ENCODE assay signal across 1 cellular context in the genomic region with DNA sequence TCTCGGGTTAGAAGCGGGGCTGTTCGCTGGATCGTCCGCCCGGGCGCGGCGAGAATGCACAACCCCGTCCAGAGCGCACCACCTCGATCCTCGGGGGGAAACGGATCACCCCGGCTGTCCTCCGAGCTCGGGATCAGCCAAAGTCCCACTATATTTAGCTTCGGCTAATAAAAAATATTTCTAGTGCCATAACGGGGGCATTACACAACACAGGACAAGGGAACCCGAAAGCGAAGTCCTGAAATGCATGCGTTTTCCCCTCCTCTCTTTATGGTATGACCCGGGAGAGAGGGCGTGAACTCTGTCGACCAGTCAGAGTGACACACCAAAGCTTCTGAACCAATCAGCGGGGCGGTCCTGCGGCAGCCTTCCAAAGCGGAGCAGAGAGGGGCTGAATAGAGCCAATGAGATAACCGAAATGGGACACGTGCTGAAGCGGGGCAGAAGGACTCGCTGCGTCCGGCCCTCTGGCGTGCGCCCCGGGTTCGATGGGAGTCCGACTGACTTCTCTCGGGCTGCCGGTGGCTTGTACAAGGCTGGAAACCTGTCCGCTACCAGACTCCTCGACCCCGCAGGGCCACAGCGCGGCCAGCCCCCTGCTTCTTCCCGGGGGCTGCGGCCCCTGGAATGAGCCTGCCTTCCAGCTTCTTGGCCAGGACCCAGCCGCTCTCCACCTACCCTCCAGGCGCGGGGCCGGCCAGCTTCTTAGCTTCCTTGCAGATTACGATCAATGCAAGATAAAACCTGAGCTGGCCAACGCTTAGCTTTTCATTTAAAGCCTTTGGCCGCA.
A peak's percentile ranks its signal among the peaks of the same experiment; 100 is the strongest.
TF ChIP-seq lines count a peak whose summit lies in the region.

A gene with protein sequence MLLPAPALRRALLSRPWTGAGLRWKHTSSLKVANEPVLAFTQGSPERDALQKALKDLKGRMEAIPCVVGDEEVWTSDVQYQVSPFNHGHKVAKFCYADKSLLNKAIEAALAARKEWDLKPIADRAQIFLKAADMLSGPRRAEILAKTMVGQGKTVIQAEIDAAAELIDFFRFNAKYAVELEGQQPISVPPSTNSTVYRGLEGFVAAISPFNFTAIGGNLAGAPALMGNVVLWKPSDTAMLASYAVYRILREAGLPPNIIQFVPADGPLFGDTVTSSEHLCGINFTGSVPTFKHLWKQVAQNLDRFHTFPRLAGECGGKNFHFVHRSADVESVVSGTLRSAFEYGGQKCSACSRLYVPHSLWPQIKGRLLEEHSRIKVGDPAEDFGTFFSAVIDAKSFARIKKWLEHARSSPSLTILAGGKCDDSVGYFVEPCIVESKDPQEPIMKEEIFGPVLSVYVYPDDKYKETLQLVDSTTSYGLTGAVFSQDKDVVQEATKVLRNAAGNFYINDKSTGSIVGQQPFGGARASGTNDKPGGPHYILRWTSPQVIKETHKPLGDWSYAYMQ (minus strand): TSS at position 33 of the 790 bp plus-strand sequence. CDS start 32 bp downstream, at position 1.

TF ChIP-seq in K562, 482 proteins besides CTCF, POLR2A, EP300 and RAD21 (continued from another document and continues in another):
- TF ChIP-seq, protein P1, sequence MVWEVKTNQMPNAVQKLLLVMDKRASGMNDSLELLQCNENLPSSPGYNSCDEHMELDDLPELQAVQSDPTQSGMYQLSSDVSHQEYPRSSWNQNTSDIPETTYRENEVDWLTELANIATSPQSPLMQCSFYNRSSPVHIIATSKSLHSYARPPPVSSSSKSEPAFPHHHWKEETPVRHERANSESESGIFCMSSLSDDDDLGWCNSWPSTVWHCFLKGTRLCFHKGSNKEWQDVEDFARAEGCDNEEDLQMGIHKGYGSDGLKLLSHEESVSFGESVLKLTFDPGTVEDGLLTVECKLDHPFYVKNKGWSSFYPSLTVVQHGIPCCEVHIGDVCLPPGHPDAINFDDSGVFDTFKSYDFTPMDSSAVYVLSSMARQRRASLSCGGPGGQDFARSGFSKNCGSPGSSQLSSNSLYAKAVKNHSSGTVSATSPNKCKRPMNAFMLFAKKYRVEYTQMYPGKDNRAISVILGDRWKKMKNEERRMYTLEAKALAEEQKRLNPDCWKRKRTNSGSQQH (CRISPR knock-in tag; IDR thresholded peaks at IDR 0.05): no peak
- TF ChIP-seq RCOR1 (IDR thresholded peaks at IDR 0.05; ENCODE audit: borderline replicate concordance in 1 of 2, low read depth in 2 of 2, low read length in 2 of 2) (no peak; a peak in 1 of 4 replicates), E2F3 (CRISPR knock-in tag; IDR thresholded peaks at IDR 0.05) (no peak), RUNX1 (IDR thresholded peaks at IDR 0.05; ENCODE audit: low read depth) (no peak), SMAD3 (CRISPR knock-in tag; conservative IDR thresholded peaks at IDR 0.05) (no peak), GTF2A2 (tag; IDR thresholded peaks at IDR 0.05) (no peak), NCOA2 (IDR thresholded peaks at IDR 0.05; ENCODE audit: partially characterized antibody in 2 of 2) (no peak), JUN (IDR thresholded peaks at IDR 0.05; ENCODE audit: borderline replicate concordance, low read depth, low read length) (peak; percentile 46; the same call in 1 of the 2 replicates), JUN (CRISPR knock-in tag; IDR thresholded peaks at IDR 0.05; ENCODE audit: borderline replicate concordance) (peak; percentile 60; the same call in 1 of the 2 replicates), RBM17 (IDR thresholded peaks at IDR 0.05; ENCODE audit: borderline replicate concordance, low read depth, low read length) (no peak), NFXL1 (CRISPR knock-in tag; IDR thresholded peaks at IDR 0.05) (no peak), ZNF57 (CRISPR knock-in tag; IDR thresholded peaks at IDR 0.05) (no peak), ZKSCAN8 (CRISPR knock-in tag; IDR thresholded peaks at IDR 0.05) (no peak), FOXM1 (IDR thresholded peaks at IDR 0.05; ENCODE audit: low read depth) (0 out of 2 replicates have a peak, but pooled peaks have one; percentile 27), FOXM1 (CRISPR knock-in tag; IDR thresholded peaks at IDR 0.05; ENCODE audit: low read depth) (no peak), ARNT (IDR thresholded peaks at IDR 0.05) (no peak), POLR2H (tag; IDR thresholded peaks at IDR 0.05; ENCODE audit: low read depth) (no peak; the same call in 1 of the 2 replicates), SP1 (CRISPR knock-in tag; IDR thresholded peaks at IDR 0.05) (peak; percentile 89), ZNF436 (CRISPR knock-in tag; IDR thresholded peaks at IDR 0.05) (no peak), FUS (optimal IDR thresholded peaks at IDR 0.05; ENCODE audit: low read depth, low read length) (no peak), ZNF184 (CRISPR knock-in tag; IDR thresholded peaks at IDR 0.05) (no peak)
- TF ChIP-seq, protein P2, sequence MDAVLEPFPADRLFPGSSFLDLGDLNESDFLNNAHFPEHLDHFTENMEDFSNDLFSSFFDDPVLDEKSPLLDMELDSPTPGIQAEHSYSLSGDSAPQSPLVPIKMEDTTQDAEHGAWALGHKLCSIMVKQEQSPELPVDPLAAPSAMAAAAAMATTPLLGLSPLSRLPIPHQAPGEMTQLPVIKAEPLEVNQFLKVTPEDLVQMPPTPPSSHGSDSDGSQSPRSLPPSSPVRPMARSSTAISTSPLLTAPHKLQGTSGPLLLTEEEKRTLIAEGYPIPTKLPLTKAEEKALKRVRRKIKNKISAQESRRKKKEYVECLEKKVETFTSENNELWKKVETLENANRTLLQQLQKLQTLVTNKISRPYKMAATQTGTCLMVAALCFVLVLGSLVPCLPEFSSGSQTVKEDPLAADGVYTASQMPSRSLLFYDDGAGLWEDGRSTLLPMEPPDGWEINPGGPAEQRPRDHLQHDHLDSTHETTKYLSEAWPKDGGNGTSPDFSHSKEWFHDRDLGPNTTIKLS (IDR thresholded peaks at IDR 0.05; ENCODE audit: borderline replicate concordance, low read depth): 0 out of 2 replicates have a peak, but pooled peaks have one; percentile 18
- TF ChIP-seq, protein P3, sequence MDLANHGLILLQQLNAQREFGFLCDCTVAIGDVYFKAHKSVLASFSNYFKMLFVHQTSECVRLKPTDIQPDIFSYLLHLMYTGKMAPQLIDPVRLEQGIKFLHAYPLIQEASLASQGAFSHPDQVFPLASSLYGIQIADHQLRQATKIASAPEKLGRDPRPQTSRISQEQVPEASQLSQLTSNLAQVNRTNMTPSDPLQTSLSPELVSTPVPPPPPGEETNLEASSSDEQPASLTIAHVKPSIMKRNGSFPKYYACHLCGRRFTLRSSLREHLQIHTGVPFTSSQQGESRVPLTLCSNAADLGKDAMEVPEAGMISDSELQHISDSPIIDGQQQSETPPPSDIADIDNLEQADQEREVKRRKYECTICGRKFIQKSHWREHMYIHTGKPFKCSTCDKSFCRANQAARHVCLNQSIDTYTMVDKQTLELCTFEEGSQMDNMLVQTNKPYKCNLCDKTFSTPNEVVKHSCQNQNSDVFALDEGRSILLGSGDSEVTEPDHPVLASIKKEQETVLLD (IDR thresholded peaks at IDR 0.05): 0 out of 2 replicates have a peak, but pooled peaks have one; percentile 20
- TF ChIP-seq, protein P4, sequence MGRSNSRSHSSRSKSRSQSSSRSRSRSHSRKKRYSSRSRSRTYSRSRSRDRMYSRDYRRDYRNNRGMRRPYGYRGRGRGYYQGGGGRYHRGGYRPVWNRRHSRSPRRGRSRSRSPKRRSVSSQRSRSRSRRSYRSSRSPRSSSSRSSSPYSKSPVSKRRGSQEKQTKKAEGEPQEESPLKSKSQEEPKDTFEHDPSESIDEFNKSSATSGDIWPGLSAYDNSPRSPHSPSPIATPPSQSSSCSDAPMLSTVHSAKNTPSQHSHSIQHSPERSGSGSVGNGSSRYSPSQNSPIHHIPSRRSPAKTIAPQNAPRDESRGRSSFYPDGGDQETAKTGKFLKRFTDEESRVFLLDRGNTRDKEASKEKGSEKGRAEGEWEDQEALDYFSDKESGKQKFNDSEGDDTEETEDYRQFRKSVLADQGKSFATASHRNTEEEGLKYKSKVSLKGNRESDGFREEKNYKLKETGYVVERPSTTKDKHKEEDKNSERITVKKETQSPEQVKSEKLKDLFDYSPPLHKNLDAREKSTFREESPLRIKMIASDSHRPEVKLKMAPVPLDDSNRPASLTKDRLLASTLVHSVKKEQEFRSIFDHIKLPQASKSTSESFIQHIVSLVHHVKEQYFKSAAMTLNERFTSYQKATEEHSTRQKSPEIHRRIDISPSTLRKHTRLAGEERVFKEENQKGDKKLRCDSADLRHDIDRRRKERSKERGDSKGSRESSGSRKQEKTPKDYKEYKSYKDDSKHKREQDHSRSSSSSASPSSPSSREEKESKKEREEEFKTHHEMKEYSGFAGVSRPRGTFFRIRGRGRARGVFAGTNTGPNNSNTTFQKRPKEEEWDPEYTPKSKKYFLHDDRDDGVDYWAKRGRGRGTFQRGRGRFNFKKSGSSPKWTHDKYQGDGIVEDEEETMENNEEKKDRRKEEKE (IDR thresholded peaks at IDR 0.05; ENCODE audit: borderline replicate concordance in 1 of 2, control insufficient read depth in 1 of 2, low read depth in 2 of 2, low read length in 1 of 2): peak in 1 of 2 experiments; percentile 99; a peak in 2 of 4 replicates
- TF ChIP-seq, protein P5, sequence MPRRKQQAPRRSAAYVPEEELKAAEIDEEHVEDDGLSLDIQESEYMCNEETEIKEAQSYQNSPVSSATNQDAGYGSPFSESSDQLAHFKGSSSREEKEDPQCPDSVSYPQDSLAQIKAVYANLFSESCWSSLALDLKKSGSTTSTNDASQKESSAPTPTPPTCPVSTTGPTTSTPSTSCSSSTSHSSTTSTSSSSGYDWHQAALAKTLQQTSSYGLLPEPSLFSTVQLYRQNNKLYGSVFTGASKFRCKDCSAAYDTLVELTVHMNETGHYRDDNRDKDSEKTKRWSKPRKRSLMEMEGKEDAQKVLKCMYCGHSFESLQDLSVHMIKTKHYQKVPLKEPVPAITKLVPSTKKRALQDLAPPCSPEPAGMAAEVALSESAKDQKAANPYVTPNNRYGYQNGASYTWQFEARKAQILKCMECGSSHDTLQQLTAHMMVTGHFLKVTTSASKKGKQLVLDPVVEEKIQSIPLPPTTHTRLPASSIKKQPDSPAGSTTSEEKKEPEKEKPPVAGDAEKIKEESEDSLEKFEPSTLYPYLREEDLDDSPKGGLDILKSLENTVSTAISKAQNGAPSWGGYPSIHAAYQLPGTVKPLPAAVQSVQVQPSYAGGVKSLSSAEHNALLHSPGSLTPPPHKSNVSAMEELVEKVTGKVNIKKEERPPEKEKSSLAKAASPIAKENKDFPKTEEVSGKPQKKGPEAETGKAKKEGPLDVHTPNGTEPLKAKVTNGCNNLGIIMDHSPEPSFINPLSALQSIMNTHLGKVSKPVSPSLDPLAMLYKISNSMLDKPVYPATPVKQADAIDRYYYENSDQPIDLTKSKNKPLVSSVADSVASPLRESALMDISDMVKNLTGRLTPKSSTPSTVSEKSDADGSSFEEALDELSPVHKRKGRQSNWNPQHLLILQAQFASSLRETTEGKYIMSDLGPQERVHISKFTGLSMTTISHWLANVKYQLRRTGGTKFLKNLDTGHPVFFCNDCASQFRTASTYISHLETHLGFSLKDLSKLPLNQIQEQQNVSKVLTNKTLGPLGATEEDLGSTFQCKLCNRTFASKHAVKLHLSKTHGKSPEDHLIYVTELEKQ (CRISPR knock-in tag; IDR thresholded peaks at IDR 0.05): no peak
- TF ChIP-seq, protein P6, sequence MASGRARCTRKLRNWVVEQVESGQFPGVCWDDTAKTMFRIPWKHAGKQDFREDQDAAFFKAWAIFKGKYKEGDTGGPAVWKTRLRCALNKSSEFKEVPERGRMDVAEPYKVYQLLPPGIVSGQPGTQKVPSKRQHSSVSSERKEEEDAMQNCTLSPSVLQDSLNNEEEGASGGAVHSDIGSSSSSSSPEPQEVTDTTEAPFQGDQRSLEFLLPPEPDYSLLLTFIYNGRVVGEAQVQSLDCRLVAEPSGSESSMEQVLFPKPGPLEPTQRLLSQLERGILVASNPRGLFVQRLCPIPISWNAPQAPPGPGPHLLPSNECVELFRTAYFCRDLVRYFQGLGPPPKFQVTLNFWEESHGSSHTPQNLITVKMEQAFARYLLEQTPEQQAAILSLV (tag; IDR thresholded peaks at IDR 0.05): no peak
- TF ChIP-seq, protein P7, sequence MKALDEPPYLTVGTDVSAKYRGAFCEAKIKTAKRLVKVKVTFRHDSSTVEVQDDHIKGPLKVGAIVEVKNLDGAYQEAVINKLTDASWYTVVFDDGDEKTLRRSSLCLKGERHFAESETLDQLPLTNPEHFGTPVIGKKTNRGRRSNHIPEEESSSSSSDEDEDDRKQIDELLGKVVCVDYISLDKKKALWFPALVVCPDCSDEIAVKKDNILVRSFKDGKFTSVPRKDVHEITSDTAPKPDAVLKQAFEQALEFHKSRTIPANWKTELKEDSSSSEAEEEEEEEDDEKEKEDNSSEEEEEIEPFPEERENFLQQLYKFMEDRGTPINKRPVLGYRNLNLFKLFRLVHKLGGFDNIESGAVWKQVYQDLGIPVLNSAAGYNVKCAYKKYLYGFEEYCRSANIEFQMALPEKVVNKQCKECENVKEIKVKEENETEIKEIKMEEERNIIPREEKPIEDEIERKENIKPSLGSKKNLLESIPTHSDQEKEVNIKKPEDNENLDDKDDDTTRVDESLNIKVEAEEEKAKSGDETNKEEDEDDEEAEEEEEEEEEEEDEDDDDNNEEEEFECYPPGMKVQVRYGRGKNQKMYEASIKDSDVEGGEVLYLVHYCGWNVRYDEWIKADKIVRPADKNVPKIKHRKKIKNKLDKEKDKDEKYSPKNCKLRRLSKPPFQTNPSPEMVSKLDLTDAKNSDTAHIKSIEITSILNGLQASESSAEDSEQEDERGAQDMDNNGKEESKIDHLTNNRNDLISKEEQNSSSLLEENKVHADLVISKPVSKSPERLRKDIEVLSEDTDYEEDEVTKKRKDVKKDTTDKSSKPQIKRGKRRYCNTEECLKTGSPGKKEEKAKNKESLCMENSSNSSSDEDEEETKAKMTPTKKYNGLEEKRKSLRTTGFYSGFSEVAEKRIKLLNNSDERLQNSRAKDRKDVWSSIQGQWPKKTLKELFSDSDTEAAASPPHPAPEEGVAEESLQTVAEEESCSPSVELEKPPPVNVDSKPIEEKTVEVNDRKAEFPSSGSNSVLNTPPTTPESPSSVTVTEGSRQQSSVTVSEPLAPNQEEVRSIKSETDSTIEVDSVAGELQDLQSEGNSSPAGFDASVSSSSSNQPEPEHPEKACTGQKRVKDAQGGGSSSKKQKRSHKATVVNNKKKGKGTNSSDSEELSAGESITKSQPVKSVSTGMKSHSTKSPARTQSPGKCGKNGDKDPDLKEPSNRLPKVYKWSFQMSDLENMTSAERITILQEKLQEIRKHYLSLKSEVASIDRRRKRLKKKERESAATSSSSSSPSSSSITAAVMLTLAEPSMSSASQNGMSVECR (CRISPR knock-in tag; IDR thresholded peaks at IDR 0.05): peak; percentile 86
- TF ChIP-seq, protein P8, sequence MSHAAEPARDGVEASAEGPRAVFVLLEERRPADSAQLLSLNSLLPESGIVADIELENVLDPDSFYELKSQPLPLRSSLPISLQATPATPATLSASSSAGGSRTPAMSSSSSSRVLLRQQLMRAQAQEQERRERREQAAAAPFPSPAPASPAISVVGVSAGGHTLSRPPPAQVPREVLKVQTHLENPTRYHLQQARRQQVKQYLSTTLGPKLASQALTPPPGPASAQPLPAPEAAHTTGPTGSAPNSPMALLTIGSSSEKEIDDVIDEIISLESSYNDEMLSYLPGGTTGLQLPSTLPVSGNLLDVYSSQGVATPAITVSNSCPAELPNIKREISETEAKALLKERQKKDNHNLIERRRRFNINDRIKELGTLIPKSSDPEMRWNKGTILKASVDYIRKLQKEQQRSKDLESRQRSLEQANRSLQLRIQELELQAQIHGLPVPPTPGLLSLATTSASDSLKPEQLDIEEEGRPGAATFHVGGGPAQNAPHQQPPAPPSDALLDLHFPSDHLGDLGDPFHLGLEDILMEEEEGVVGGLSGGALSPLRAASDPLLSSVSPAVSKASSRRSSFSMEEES (CRISPR knock-in tag; IDR thresholded peaks at IDR 0.05): no peak
- TF ChIP-seq, protein P9, sequence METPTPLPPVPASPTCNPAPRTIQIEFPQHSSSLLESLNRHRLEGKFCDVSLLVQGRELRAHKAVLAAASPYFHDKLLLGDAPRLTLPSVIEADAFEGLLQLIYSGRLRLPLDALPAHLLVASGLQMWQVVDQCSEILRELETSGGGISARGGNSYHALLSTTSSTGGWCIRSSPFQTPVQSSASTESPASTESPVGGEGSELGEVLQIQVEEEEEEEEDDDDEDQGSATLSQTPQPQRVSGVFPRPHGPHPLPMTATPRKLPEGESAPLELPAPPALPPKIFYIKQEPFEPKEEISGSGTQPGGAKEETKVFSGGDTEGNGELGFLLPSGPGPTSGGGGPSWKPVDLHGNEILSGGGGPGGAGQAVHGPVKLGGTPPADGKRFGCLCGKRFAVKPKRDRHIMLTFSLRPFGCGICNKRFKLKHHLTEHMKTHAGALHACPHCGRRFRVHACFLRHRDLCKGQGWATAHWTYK (CRISPR knock-in tag; IDR thresholded peaks at IDR 0.05): peak; percentile 53; the same call in 1 of the 2 replicates
